In genomic region chr7:83791737-83792136, GRCh38 we compare ENCODE assay signal across 21 cellular contexts.
DNase-seq lines count a peak whose midpoint lies in the region; ATAC-seq and TF ChIP-seq lines count a peak whose summit lies in the region.
"Had no signal": no experiment of that assay in that cellular context is flagged by ENCODE, and none has a peak within 500 bp of the region (broad histone marks: within the 10 kb centered on the region; RNA-seq: fewer than 3 reads in every experiment).

No MANE protein-coding gene starts in this region.

- H3K27ac Mint-ChIP-seq in WTC11: no peak overlapping the region
- H3K27ac Mint-ChIP-seq: B cell; CD4-positive, CD25-positive, alpha-beta regulatory T cell; IgD-negative memory B cell had no signal

- no peaks in the 10 kb centered on the region for H3K9me3 Mint-ChIP-seq in WTC11

- CTCF ChIA-PET in WTC11 (lab: Charles Lee): no interaction called here

- POLR2A ChIA-PET in WTC11 (lab: Charles Lee): no interaction called here

- peak; percentile 19 for DNase-seq in DMS53 (lab: John Stamatoyannopoulos, UW)
- no peak for DNase-seq in DMS53 treated with DMSO at 0.1 percent for 48 hours (lab: John Stamatoyannopoulos, UW; ENCODE audit: unreplicated experiment)
- DNase-seq in WTC11 (ENCODE audit: low spot score): no peak
- DNase-seq in iPS-NIHi7 (ENCODE audit: extremely low spot score): peak; percentile 25
- no peak for DNase-seq in cortex of kidney (lab: John Stamatoyannopoulos, UW)
- no peak for DNase-seq in NCI-H2081 treated with DMSO at 0.1 percent for 48 hours (lab: John Stamatoyannopoulos, UW)
- DNase-seq: CD4-positive, CD25-positive, alpha-beta regulatory T cell; COR-L47; Kasumi-1; NCI-H1092 treated with DMSO at 0.1 percent for 48 hours; NCI-H146; NCI-H2029 treated with DMSO at 0.1 percent for 48 hours; NCI-H748 treated with DMSO at 0.1 percent for 48 hours; NK-92 treated with Interleukin-12 subunit alpha and Interleukin-12 subunit beta, amount 100 ng/mL, for 24 hours; RPMI8226; SHP77 treated with DMSO at 0.1 percent for 48 hours had no signal

- H3K4me3 Mint-ChIP-seq in WTC11: no peak overlapping the region
- H3K4me3 Mint-ChIP-seq: B cell; CD4-positive, CD25-positive, alpha-beta regulatory T cell; IgD-negative memory B cell had no signal

- H3K4me1 Mint-ChIP-seq in WTC11: no peaks in the 10 kb centered on the region
- H3K4me1 Mint-ChIP-seq: B cell; CD4-positive, CD25-positive, alpha-beta regulatory T cell had no signal

- TF ChIP-seq EP300 in Ishikawa (IDR thresholded peaks at IDR 0.05; ENCODE audit: borderline replicate concordance): no peak

- H3K27me3 Mint-ChIP-seq in WTC11 (ENCODE audit: low read depth): no peaks in the 10 kb centered on the region
- H3K27me3 Mint-ChIP-seq: B cell; CD4-positive, CD25-positive, alpha-beta regulatory T cell; IgD-negative memory B cell had no signal

- no peaks in the 10 kb centered on the region for H3K36me3 Mint-ChIP-seq in WTC11
- H3K36me3 Mint-ChIP-seq: CD4-positive, CD25-positive, alpha-beta regulatory T cell; IgD-negative memory B cell had no signal

- TF ChIP-seq CTCF in WTC11 (IDR thresholded peaks at IDR 0.05): no peak

- peak; percentile 47; the same call in 1 of the 2 replicates for TF ChIP-seq RAD21 in Ishikawa (IDR thresholded peaks at IDR 0.05; ENCODE audit: low read depth)

- ATAC-seq in WTC11: peak; percentile 71
- no peak for ATAC-seq in GM18868 (IDR thresholded peaks at IDR 0.05; ENCODE audit: unreplicated experiment)
- ATAC-seq: SK-N-SH treated with all-trans-retinoic acid at 6 μM for 48 hours had no signal

TF ChIP-seq in Ishikawa, 13 proteins besides CTCF, POLR2A, EP300 and RAD21:
- TF ChIP-seq EGR1 (IDR thresholded peaks at IDR 0.05): no peak
- no peak for TF ChIP-seq TAF1 (IDR thresholded peaks at IDR 0.05; ENCODE audit: low read depth)
- TF ChIP-seq CEBPB (IDR thresholded peaks at IDR 0.05): no peak
- TF ChIP-seq MAX (IDR thresholded peaks at IDR 0.05): no peak
- TF ChIP-seq REST (IDR thresholded peaks at IDR 0.05; ENCODE audit: low read depth): no peak
- TF ChIP-seq ZBTB7A (IDR thresholded peaks at IDR 0.05; ENCODE audit: low read depth): no peak
- TF ChIP-seq, protein P1, sequence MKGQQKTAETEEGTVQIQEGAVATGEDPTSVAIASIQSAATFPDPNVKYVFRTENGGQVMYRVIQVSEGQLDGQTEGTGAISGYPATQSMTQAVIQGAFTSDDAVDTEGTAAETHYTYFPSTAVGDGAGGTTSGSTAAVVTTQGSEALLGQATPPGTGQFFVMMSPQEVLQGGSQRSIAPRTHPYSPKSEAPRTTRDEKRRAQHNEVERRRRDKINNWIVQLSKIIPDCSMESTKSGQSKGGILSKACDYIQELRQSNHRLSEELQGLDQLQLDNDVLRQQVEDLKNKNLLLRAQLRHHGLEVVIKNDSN (IDR thresholded peaks at IDR 0.05): no peak
- TF ChIP-seq TEAD4 (IDR thresholded peaks at IDR 0.05): no peak
- TF ChIP-seq CREB1 (IDR thresholded peaks at IDR 0.05; ENCODE audit: low read depth): no peak
- no peak for TF ChIP-seq YY1 (IDR thresholded peaks at IDR 0.05; ENCODE audit: low read depth)
- no peak for TF ChIP-seq NFIC (IDR thresholded peaks at IDR 0.05)
- no peak for TF ChIP-seq TCF12 (IDR thresholded peaks at IDR 0.05; ENCODE audit: low read depth)
- TF ChIP-seq FOXM1 (IDR thresholded peaks at IDR 0.05; ENCODE audit: borderline replicate concordance, low read depth): no peak

TF ChIP-seq in WTC11, 78 proteins besides CTCF, POLR2A, EP300 and RAD21:
- TF ChIP-seq ETV6 (CRISPR knock-in tag; IDR thresholded peaks at IDR 0.05) (no peak), E2F5 (CRISPR knock-in tag; IDR thresholded peaks at IDR 0.05) (no peak), CDX4 (CRISPR knock-in tag; IDR thresholded peaks at IDR 0.05; ENCODE audit: borderline replicate concordance) (no peak), ELF4 (CRISPR knock-in tag; IDR thresholded peaks at IDR 0.05; ENCODE audit: low read depth) (no peak), HMGA2 (CRISPR knock-in tag; IDR thresholded peaks at IDR 0.05) (no peak), ZNF396 (CRISPR knock-in tag; IDR thresholded peaks at IDR 0.05; ENCODE audit: borderline replicate concordance) (no peak), TCF7 (CRISPR knock-in tag; IDR thresholded peaks at IDR 0.05; ENCODE audit: low read depth) (no peak), FOXP1 (CRISPR knock-in tag; IDR thresholded peaks at IDR 0.05; ENCODE audit: borderline replicate concordance) (no peak), ATF2 (CRISPR knock-in tag; IDR thresholded peaks at IDR 0.05; ENCODE audit: borderline replicate concordance, low read depth) (no peak), ZNF416 (CRISPR knock-in tag; IDR thresholded peaks at IDR 0.05) (no peak), TEAD1 (CRISPR knock-in tag; IDR thresholded peaks at IDR 0.05) (no peak)
- TF ChIP-seq, protein P2, sequence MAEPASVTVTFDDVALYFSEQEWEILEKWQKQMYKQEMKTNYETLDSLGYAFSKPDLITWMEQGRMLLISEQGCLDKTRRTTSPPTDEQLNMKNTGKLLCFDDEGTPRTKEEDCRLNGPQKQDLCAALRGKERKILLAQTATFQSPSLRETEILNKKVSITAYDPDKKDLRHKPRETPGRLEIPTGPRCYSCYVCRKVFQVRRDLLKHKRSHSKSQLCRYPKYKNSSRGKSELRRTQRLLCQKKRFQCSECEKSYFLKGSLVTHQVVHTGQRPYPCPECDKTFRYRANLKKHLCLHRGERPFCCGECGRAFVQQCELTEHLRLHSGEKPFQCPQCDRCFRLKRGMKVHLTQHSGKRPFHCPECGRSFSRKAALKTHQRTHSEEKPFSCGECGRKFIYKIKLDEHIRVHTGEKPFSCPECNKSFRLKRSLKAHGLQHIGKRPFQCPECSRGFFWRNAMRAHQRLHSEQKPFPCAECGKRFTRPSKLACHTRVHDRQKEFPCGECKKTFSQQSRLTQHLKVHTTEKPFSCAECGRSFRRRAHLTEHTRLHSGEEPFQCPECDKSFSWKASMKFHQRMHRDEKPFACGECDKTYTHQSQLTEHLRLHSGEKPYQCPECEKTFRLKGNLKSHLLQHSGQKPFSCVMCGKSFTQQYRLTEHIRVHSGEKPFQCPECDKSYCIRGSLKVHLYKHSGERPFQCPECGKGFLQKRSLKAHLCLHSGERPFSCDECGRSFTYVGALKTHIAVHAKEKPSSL (CRISPR knock-in tag; conservative IDR thresholded peaks at IDR 0.05): no peak
- TF ChIP-seq, protein P3, sequence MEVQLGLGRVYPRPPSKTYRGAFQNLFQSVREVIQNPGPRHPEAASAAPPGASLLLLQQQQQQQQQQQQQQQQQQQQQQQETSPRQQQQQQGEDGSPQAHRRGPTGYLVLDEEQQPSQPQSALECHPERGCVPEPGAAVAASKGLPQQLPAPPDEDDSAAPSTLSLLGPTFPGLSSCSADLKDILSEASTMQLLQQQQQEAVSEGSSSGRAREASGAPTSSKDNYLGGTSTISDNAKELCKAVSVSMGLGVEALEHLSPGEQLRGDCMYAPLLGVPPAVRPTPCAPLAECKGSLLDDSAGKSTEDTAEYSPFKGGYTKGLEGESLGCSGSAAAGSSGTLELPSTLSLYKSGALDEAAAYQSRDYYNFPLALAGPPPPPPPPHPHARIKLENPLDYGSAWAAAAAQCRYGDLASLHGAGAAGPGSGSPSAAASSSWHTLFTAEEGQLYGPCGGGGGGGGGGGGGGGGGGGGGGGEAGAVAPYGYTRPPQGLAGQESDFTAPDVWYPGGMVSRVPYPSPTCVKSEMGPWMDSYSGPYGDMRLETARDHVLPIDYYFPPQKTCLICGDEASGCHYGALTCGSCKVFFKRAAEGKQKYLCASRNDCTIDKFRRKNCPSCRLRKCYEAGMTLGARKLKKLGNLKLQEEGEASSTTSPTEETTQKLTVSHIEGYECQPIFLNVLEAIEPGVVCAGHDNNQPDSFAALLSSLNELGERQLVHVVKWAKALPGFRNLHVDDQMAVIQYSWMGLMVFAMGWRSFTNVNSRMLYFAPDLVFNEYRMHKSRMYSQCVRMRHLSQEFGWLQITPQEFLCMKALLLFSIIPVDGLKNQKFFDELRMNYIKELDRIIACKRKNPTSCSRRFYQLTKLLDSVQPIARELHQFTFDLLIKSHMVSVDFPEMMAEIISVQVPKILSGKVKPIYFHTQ (CRISPR knock-in tag; IDR thresholded peaks at IDR 0.05): no peak

Comparison
In these comparisons a context has a peak if more than half of its experiments do, and no peak if none do; other contexts are left out.
1. DNase-seq: peak in DMS53 (single experiment) and iPS-NIHi7 (single experiment); none in DMS53 treated with DMSO at 0.1 percent for 48 hours (single experiment), WTC11 (single experiment), cortex of kidney (single experiment) and NCI-H2081 treated with DMSO at 0.1 percent for 48 hours (single experiment).